Comparison of ENCODE assay signal across 24 cellular contexts in the genomic region with DNA sequence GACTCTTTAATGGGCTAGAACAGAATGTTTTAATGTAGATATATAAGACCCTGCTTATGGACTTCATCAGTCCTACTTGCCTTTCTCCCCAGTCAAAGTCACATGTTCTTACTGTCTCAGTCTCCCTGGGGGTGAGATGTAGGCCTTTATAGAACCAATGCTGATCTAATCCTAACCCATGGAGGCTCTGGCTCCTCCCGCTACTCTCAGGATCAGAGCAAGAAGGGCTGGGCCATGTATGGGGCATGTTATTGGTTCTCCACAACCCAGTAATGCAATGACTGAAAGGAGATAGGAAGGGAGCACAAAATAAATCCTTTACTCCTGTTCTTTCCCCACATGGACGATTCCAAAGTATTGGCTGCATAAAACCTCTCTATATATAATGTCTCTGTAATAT.
"Had no signal": no experiment of that assay in that cellular context is flagged by ENCODE, and none has a peak within 500 bp of the region (broad histone marks: within the 10 kb centered on the region; RNA-seq: fewer than 3 reads in every experiment).

No MANE protein-coding gene starts in this region.

- H3K36me3 ChIP-seq: brain microvascular endothelial cell had no signal

- DNase-seq: activated CD4-positive, alpha-beta T cell treated with anti-CD3 and anti-CD28 coated beads for 48 hours; activated CD4-positive, alpha-beta T cell treated with anti-CD3 and anti-CD28 coated beads, Interleukin-2, amount 50 U/mL, for 1 hour; activated CD4-positive, alpha-beta T cell treated with anti-CD3 and anti-CD28 coated beads, Interleukin-2, amount 50 U/mL, for 48 hours; activated CD8-positive, alpha-beta memory T cell treated with anti-CD3 and anti-CD28 coated beads for 24 hours; activated CD8-positive, alpha-beta T cell treated with anti-CD3 and anti-CD28 coated beads for 36 hours; activated effector memory CD4-positive, alpha-beta T cell treated with Interleukin-2 at 50 U/mL for 16 hours; activated gamma-delta T cell treated with Interleukin-2 at 50 U/mL for 16 hours; activated naive CD4-positive, alpha-beta T cell treated with anti-CD3 and anti-CD28 coated beads, Interleukin-2, amount 50 U/mL, for 16 hours; activated naive CD4-positive, alpha-beta T cell treated with Interleukin-2 at 50 U/mL for 16 hours; activated T-cell treated with anti-CD3 and anti-CD28 coated beads, Interleukin-2, amount 50 U/mL, for 4 hours; amniotic stem cell; anterior cingulate cortex; brain microvascular endothelial cell; dorsolateral prefrontal cortex; effector memory CD4-positive, alpha-beta T cell; endodermal cell; foreskin fibroblast; head of caudate nucleus; T-helper 2 cell had no signal

- ATAC-seq: activated CD8-positive, alpha-beta T cell treated with anti-CD3 and anti-CD28 coated beads for 36 hours; activated T-cell treated with anti-CD3 and anti-CD28 coated beads, Interleukin-2, amount 50 U/mL, for 4 hours; activated T-helper 17 cell treated with anti-CD3 and anti-CD28 coated beads, Interleukin-2, amount 50 U/mL, for 72 hours; esophagus mucosa had no signal

- H3K27ac ChIP-seq: brain microvascular endothelial cell, coronary artery, dorsolateral prefrontal cortex had no signal

- H3K27me3 ChIP-seq: brain microvascular endothelial cell, dorsolateral prefrontal cortex had no signal

- H3K4me3 ChIP-seq: coronary artery, dorsolateral prefrontal cortex had no signal

- FAIRE-seq: astrocyte, bronchial epithelial cell had no signal
